Comparison of ENCODE assay signal across 8 cellular contexts in genomic region chrX:77119706-77120105, GRCh38.
"Had no signal": no experiment of that assay in that cellular context is flagged by ENCODE, and none has a peak within 500 bp of the region (broad histone marks: within the 10 kb centered on the region; RNA-seq: fewer than 3 reads in every experiment).

No MANE protein-coding gene starts in this region.

- H3K4me3 ChIP-seq: GM23338 had no signal

- H2AFZ ChIP-seq: GM23338 had no signal

- DNase-seq: H9, HCEC 1CT, KBM-7 had no signal

- H3K4me1 Mint-ChIP-seq: IgD-negative memory B cell had no signal

- H3K27me3 Mint-ChIP-seq: IgD-negative memory B cell had no signal

- H3K27ac Mint-ChIP-seq: GM23338, H9, IgD-negative memory B cell had no signal

- FAIRE-seq: H1, H54, HTR-8/SVneo had no signal

- ATAC-seq: GM23338 had no signal

- H3K4me2 ChIP-seq: GM23338 had no signal

- H3K36me3 Mint-ChIP-seq: IgD-negative memory B cell had no signal

- H3K4me3 Mint-ChIP-seq: GM23338, H9, IgD-negative memory B cell had no signal
